9 cellular contexts compared by ENCODE assay signal in genomic region chr22:37898441-37899181, GRCh38. TPM values are rescaled to one million over a fixed set of nuclear protein-coding genes. Genes with fewer than 3 reads are reported as not detected.
DNase-seq lines count a peak whose midpoint lies in the region; ATAC-seq and TF ChIP-seq lines count a peak whose summit lies in the region.
"Had no signal": no experiment of that assay in that cellular context is flagged by ENCODE, and none has a peak within 500 bp of the region (broad histone marks: within the 10 kb centered on the region; RNA-seq: fewer than 3 reads in every experiment).

No MANE protein-coding gene starts in this region.

- no peaks in the 10 kb centered on the region for H3K27me3 ChIP-seq in A673 (replicated peaks; ENCODE audit: insufficient read depth, low read depth, low read length, poor library complexity)
- no peaks in the 10 kb centered on the region for H3K27me3 ChIP-seq in Loucy (ENCODE audit: insufficient read depth, low read length, poor library complexity, severe bottlenecking)
- no peaks in the 10 kb centered on the region for H3K27me3 ChIP-seq in neural progenitor cell
- H3K27me3 ChIP-seq: adrenal gland had no signal

- H3K9me2 ChIP-seq in Loucy (replicated peaks; ENCODE audit: low read depth, low read length): no peaks in the 10 kb centered on the region

- H4K20me1 ChIP-seq in Loucy (ENCODE audit: insufficient read depth, low read length, poor library complexity, severe bottlenecking): no peaks in the 10 kb centered on the region
- no peaks in the 10 kb centered on the region for H4K20me1 ChIP-seq in neural progenitor cell (ENCODE audit: low read depth)

- H3K79me2 ChIP-seq in Loucy (ENCODE audit: insufficient read depth, low read length): no peaks in the 10 kb centered on the region
- no peaks in the 10 kb centered on the region for H3K79me2 ChIP-seq in neural progenitor cell (ENCODE audit: low read depth)

- H3K4me1 Mint-ChIP-seq in neural progenitor cell: peaks cover 27% of the 10 kb centered on the region

- H3K4me3 ChIP-seq in A673 (ENCODE audit: low read depth, low read length, poor library complexity, severe bottlenecking): no peak overlapping the region
- no peak overlapping the region for H3K4me3 ChIP-seq in Loucy (ENCODE audit: low read length, poor library complexity, severe bottlenecking)
- no peak overlapping the region for H3K4me3 ChIP-seq in neural progenitor cell
- H3K4me3 ChIP-seq: adrenal gland had no signal

- H3K9me3 ChIP-seq in A673 (ENCODE audit: low read depth, low read length, poor library complexity, severe bottlenecking) (no peaks in the 10 kb centered on the region), Loucy (ENCODE audit: insufficient read depth, low read depth, low read length) (no peaks in the 10 kb centered on the region), neural progenitor cell (ENCODE audit: low read depth) (no peaks in the 10 kb centered on the region)
- H3K9me3 ChIP-seq: adrenal gland had no signal

- H3K27ac ChIP-seq in A673 (ENCODE audit: low read depth, low read length, poor library complexity, severe bottlenecking) (peak overlapping the region; percentile 16), epithelial cell of prostate (peak overlapping the region; percentile 99), neural progenitor cell (no peak overlapping the region)
- H3K27ac ChIP-seq: adrenal gland had no signal

- peaks cover 6% of the 10 kb centered on the region for H3K27me3 Mint-ChIP-seq in neural progenitor cell (ENCODE audit: insufficient read depth, low read depth)

- H3F3A ChIP-seq in Loucy (ENCODE audit: low read depth): no peaks in the 10 kb centered on the region
- peaks cover 37% of the 10 kb centered on the region for H3F3A ChIP-seq in neural progenitor cell (ENCODE audit: low read depth)

- H3K27ac Mint-ChIP-seq in neural progenitor cell: peak overlapping the region; percentile 79

- no TSS peak for BruUV-seq in A673 (replicated peaks; lab: Mats Ljungman, UMichigan)

- peak overlapping the region; percentile 55 for H3K9ac ChIP-seq in Loucy (ENCODE audit: low read depth, low read length, poor library complexity, severe bottlenecking)
- H3K9ac ChIP-seq in neural progenitor cell: no peak overlapping the region

- TF ChIP-seq CTCF in A673 (conservative IDR thresholded peaks at IDR 0.05; ENCODE audit: low read depth, low read length) (no peak), Loucy (conservative IDR thresholded peaks at IDR 0.05; ENCODE audit: low read length) (no peak), neural progenitor cell (IDR thresholded peaks at IDR 0.05) (no peak)

- no peak overlapping the region for H3K4me3 Mint-ChIP-seq in neural progenitor cell

- CTCF ChIA-PET in A673 (lab: Charles Lee): no interaction called here

- no peak overlapping the region for H2AFZ ChIP-seq in Loucy (ENCODE audit: low read length)
- H2AFZ ChIP-seq in neural progenitor cell (replicated peaks): no peak overlapping the region

- H3K4me2 ChIP-seq in Loucy (ENCODE audit: low read depth, low read length, poor library complexity, severe bottlenecking) (no peak overlapping the region), neural progenitor cell (no peak overlapping the region)

- intact Hi-C loops in A673 (cut with micrococcal nuclease; ENCODE audit: unreplicated experiment): no loop called here

- POLR2A ChIA-PET in A673 (lab: Charles Lee; ENCODE audit: low non-redundant PET): no interaction called here

- ATAC-seq in HG02973 (IDR thresholded peaks at IDR 0.05; ENCODE audit: unreplicated experiment) (no peak), HG03095 (IDR thresholded peaks at IDR 0.05; ENCODE audit: unreplicated experiment) (no peak), GM19397 (IDR thresholded peaks at IDR 0.05; ENCODE audit: unreplicated experiment) (no peak), GM21528 (IDR thresholded peaks at IDR 0.05; ENCODE audit: low FRiP score, unreplicated experiment) (no peak)

- no peaks in the 10 kb centered on the region for H3K36me3 Mint-ChIP-seq in neural progenitor cell

- no peaks in the 10 kb centered on the region for H3K4me1 ChIP-seq in A673 (ENCODE audit: insufficient read depth, low read length, poor library complexity, severe bottlenecking)
- peaks cover 33% of the 10 kb centered on the region for H3K4me1 ChIP-seq in Loucy (ENCODE audit: insufficient read depth, low read length, poor library complexity, severe bottlenecking)
- peaks cover 38% of the 10 kb centered on the region for H3K4me1 ChIP-seq in neural progenitor cell

- H3K36me3 ChIP-seq in A673 (ENCODE audit: insufficient read depth, low read length, poor library complexity, severe bottlenecking): no peaks in the 10 kb centered on the region
- no peaks in the 10 kb centered on the region for H3K36me3 ChIP-seq in Loucy (ENCODE audit: insufficient read depth, low read length)
- H3K36me3 ChIP-seq in neural progenitor cell: no peaks in the 10 kb centered on the region
- H3K36me3 ChIP-seq: adrenal gland had no signal

- H3K9me3 Mint-ChIP-seq in neural progenitor cell: no peaks in the 10 kb centered on the region

- DNase-seq in A673 (ENCODE audit: low spot score) (no peak), epithelial cell of prostate (ENCODE audit: low read depth, low spot score) (no peak), neural progenitor cell (ENCODE audit: low spot score) (no peak)
- DNase-seq: adrenal gland had no signal

RNA-seq across cellular contexts. Expression of gene MICALL1, which starts 7.5 kb away (rescaled TPM):
- total RNA-seq in A673 (2021) (32.4 and 33.0 TPM in 2 replicates), neural progenitor cell (ENCODE audit: low replicate concordance) (5.0 and 14.3 TPM in 2 replicates)

RNA-seq across cellular contexts. Expression of gene EIF3L, which starts 49.4 kb away (rescaled TPM):
- total RNA-seq in A673 (2021) (492 and 528 TPM in 2 replicates), neural progenitor cell (ENCODE audit: low replicate concordance) (904 and 971 TPM in 2 replicates)

RNA-seq across cellular contexts. Expression of gene ANKRD54, which starts 54.5 kb away (rescaled TPM):
- total RNA-seq in A673 (2021) (29.5 and 32.9 TPM in 2 replicates), neural progenitor cell (ENCODE audit: low replicate concordance) (18.4 and 21.2 TPM in 2 replicates)

RNA-seq across cellular contexts. Expression of gene C22orf23, which starts 54.8 kb away (rescaled TPM):
- 0.64 and 0.66 TPM in 2 replicates for total RNA-seq in A673 (2021)
- total RNA-seq in neural progenitor cell (ENCODE audit: low replicate concordance): 0.26 and 0.46 TPM in 2 replicates

RNA-seq across cellular contexts. Expression of gene POLR2F, which starts 54.9 kb away (rescaled TPM):
- total RNA-seq in A673 (2021): 150 and 162 TPM in 2 replicates
- 75.5 and 76.1 TPM in 2 replicates for total RNA-seq in neural progenitor cell (ENCODE audit: low replicate concordance)
